8 cellular contexts compared by ENCODE assay signal in genomic region chr19:18588611-18589379, GRCh38. TPM values are rescaled to one million over a fixed set of nuclear protein-coding genes. Genes with fewer than 3 reads are reported as not detected.
DNase-seq lines count a peak whose midpoint lies in the region; ATAC-seq and TF ChIP-seq lines count a peak whose summit lies in the region.

Gene REX1BD, plus strand, starts transcription at chr19:18588798. Its CDS starts 4 bp downstream, at chr19:18588802.

- H3K36me3 ChIP-seq in colonic mucosa: no peaks in the 10 kb centered on the region

- peak within 1 kb of the TSS; percentile 79 to 88 for H3K9ac ChIP-seq in colonic mucosa (ENCODE audit: low read depth in 2 of 2, low read length in 2 of 2)

- H3K9me3 ChIP-seq in colonic mucosa: no peaks in the 10 kb centered on the region

- intact Hi-C loops in colonic mucosa (cut with DNase I): no loop called here

- no peaks in the 10 kb centered on the region for H3K27me3 ChIP-seq in colonic mucosa

- peak; percentile 89 for DNase-seq in AG20443 (ENCODE audit: low spot score)
- DNase-seq in NCI-H524 (lab: John Stamatoyannopoulos, UW): peak; percentile 87
- peak; percentile 89 to 91 for DNase-seq in activated CD4-positive, alpha-beta T cell treated with anti-CD3 and anti-CD28 coated beads for 4 hours
- peak; percentile 85 for DNase-seq in colonic mucosa
- peak; percentile 94 for DNase-seq in left kidney (ENCODE audit: low read depth, low spot score)
- DNase-seq in stimulated activated CD4-positive, alpha-beta T cell treated with anti-CD3 and anti-CD28 coated beads, Interleukin-2, amount 100 ng/mL, for 24 hours: peak; percentile 88 to 92

- H3K4me1 ChIP-seq in colonic mucosa: peaks cover 8% of the 10 kb centered on the region

- TF ChIP-seq CTCF in colonic mucosa (IDR thresholded peaks at IDR 0.05): peak; percentile 87

- peak within 1 kb of the TSS; percentile 97 for H3K27ac ChIP-seq in colonic mucosa

- peak; percentile 65 for ATAC-seq in GM19023 (IDR thresholded peaks at IDR 0.05; ENCODE audit: unreplicated experiment)
- ATAC-seq in HG03196 (IDR thresholded peaks at IDR 0.05; ENCODE audit: unreplicated experiment): peak; percentile 65

- H3K4me3 ChIP-seq in colonic mucosa: peak within 1 kb of the TSS; percentile 93

RNA-seq across cellular contexts. Expression of gene REX1BD, which starts in this region (rescaled TPM):
- total RNA-seq in colonic mucosa: 10 to 100 TPM; 46.7 to 79.6 TPM

Comparison
In these comparisons a context has a peak if more than half of its experiments do, and no peak if none do; other contexts are left out.
1. Peak in every context shown above with its lines: DNase-seq, ATAC-seq, H3K4me3 ChIP-seq and H3K27ac ChIP-seq.